ENCODE assay signal across 18 cellular contexts in genomic region chr4:38768968-38769394, GRCh38. TPM values are rescaled to one million over a fixed set of nuclear protein-coding genes. Genes with fewer than 3 reads are reported as not detected.
DNase-seq lines count a peak whose midpoint lies in the region; ATAC-seq, FAIRE-seq and TF ChIP-seq lines count a peak whose summit lies in the region.
"Had no signal": no experiment of that assay in that cellular context is flagged by ENCODE, and none has a peak within 500 bp of the region (broad histone marks: within the 10 kb centered on the region; RNA-seq: fewer than 3 reads in every experiment).

No MANE protein-coding gene starts in this region.

- TF ChIP-seq CTCF in lower lobe of right lung (IDR thresholded peaks at IDR 0.05), result no peak

- H3K4me3 ChIP-seq in adipocyte (ENCODE audit: low read length), result peak overlapping the region; percentile 51
- no peak overlapping the region for H3K4me3 ChIP-seq in lower lobe of right lung

- peaks cover 43 to 44% of the 10 kb centered on the region in 2 donors for H3K36me3 Mint-ChIP-seq in stimulated activated naive B cell treated with anti-CD40 and anti-IgM and Interleukin-4, amounts not matched to agents 10 μg/mL and 1 μg/mL and 100 μg/mL, for 72 hours
- H3K36me3 Mint-ChIP-seq: CD4-positive, alpha-beta memory T cell had no signal

- H3K4me3 Mint-ChIP-seq in stimulated activated naive B cell treated with anti-CD40 and anti-IgM and Interleukin-4, amounts not matched to agents 10 μg/mL and 1 μg/mL and 100 μg/mL, for 72 hours, result peak overlapping the region; percentile 62 to 73
- H3K4me3 Mint-ChIP-seq: activated naive CD8-positive, alpha-beta T cell; CD4-positive, alpha-beta memory T cell; stimulated activated naive CD8-positive, alpha-beta T cell treated with anti-CD3 and anti-CD28 coated beads, Interleukin-15, Interleukin-2, amounts not matched to agents 100 ng/mL and 50 ng/mL, for 24 hours had no signal

- H3K9me3 Mint-ChIP-seq in stimulated activated naive B cell treated with anti-CD40 and anti-IgM and Interleukin-4, amounts not matched to agents 10 μg/mL and 1 μg/mL and 100 μg/mL, for 72 hours, result peaks cover 15 to 18% of the 10 kb centered on the region in 2 donors

- no peak for FAIRE-seq in RCC 7860 (lab: Jason Lieb, UNC)
- FAIRE-seq: frontal cortex had no signal

- H3K27me3 Mint-ChIP-seq in stimulated activated naive B cell treated with anti-CD40 and anti-IgM and Interleukin-4, amounts not matched to agents 10 μg/mL and 1 μg/mL and 100 μg/mL, for 72 hours, result no peaks in the 10 kb centered on the region
- H3K27me3 Mint-ChIP-seq: activated naive CD8-positive, alpha-beta T cell; stimulated activated naive CD8-positive, alpha-beta T cell treated with anti-CD3 and anti-CD28 coated beads, Interleukin-15, Interleukin-2, amounts not matched to agents 100 ng/mL and 50 ng/mL, for 24 hours had no signal

- H3K36me3 ChIP-seq in adipocyte (ENCODE audit: control insufficient read depth, insufficient read depth, low read length, severe bottlenecking), result no peaks in the 10 kb centered on the region
- no peaks in the 10 kb centered on the region for H3K36me3 ChIP-seq in lower lobe of right lung

- no peaks in the 10 kb centered on the region for H3K27me3 ChIP-seq in adipocyte (replicated peaks; ENCODE audit: control insufficient read depth, insufficient read depth, low read length)
- H3K27me3 ChIP-seq in lower lobe of right lung (ENCODE audit: low read depth), result no peaks in the 10 kb centered on the region

- no peak overlapping the region for H3K27ac ChIP-seq in lower lobe of right lung
- H3K27ac ChIP-seq: parathyroid adenoma had no signal

- peaks cover 31% of the 10 kb centered on the region for H3K4me1 ChIP-seq in adipocyte (ENCODE audit: control insufficient read depth, insufficient read depth, low read length)
- no peaks in the 10 kb centered on the region for H3K4me1 ChIP-seq in lower lobe of right lung
- H3K4me1 ChIP-seq: parathyroid adenoma had no signal

- peak overlapping the region; percentile 85 for H3K27ac Mint-ChIP-seq in stimulated activated naive B cell treated with anti-CD40 and anti-IgM and Interleukin-4, amounts not matched to agents 10 μg/mL and 1 μg/mL and 100 μg/mL, for 72 hours
- H3K27ac Mint-ChIP-seq: activated naive CD8-positive, alpha-beta T cell; CD4-positive, alpha-beta memory T cell; stimulated activated naive CD8-positive, alpha-beta T cell treated with anti-CD3 and anti-CD28 coated beads, Interleukin-15, Interleukin-2, amounts not matched to agents 100 ng/mL and 50 ng/mL, for 24 hours had no signal

- intact Hi-C loops in lower lobe of right lung (cut with DNase I), result no loop called here

- ATAC-seq in HG03432 (IDR thresholded peaks at IDR 0.05; ENCODE audit: unreplicated experiment) (peak; percentile 42), lower lobe of right lung (peak; percentile 32 to 54)
- ATAC-seq in stimulated activated naive B cell treated with anti-CD40 and anti-IgM and Interleukin-4, amounts not matched to agents 10 μg/mL and 1 μg/mL and 100 μg/mL, for 72 hours (replicated peaks), result peak; percentile 68 to 72

- no peak for DNase-seq in adipocyte (ENCODE audit: low read depth)
- DNase-seq in lower lobe of right lung, result no peak
- DNase-seq in stimulated activated naive B cell treated with anti-CD40 and anti-IgM and Interleukin-4, amounts not matched to agents 10 μg/mL and 1 μg/mL and 100 μg/mL, for 72 hours, result no peak
- DNase-seq in D341Med (ENCODE audit: low spot score), result no peak
- no peak for DNase-seq in RCC 7860 (ENCODE audit: low spot score)
- DNase-seq in activated T-cell treated with anti-CD3 and anti-CD28 coated beads for 4 hours, result no peak
- no peak for DNase-seq in stimulated activated CD4-positive, alpha-beta T cell treated with anti-CD3 and anti-CD28 coated beads, Interleukin-12 subunit alpha, Interleukin-12 subunit beta, amount 100 ng/mL, for 4 hours
- DNase-seq: CD4-positive, alpha-beta memory T cell; dermis blood vessel endothelial cell; NCI-H2171 treated with DMSO at 0.1 percent for 48 hours; stimulated activated CD4-positive, alpha-beta T cell treated with anti-CD3 and anti-CD28 coated beads, Interleukin-2, amount 100 ng/mL, for 48 hours; T1000 had no signal

- H3K9ac ChIP-seq in adipocyte (ENCODE audit: low read length), result peak overlapping the region; percentile 54
- H3K9ac ChIP-seq: parathyroid adenoma had no signal

- H3K9me3 ChIP-seq in adipocyte (ENCODE audit: control insufficient read depth, low read length) (no peaks in the 10 kb centered on the region), lower lobe of right lung (no peaks in the 10 kb centered on the region)

- H3K4me1 Mint-ChIP-seq in stimulated activated naive B cell treated with anti-CD40 and anti-IgM and Interleukin-4, amounts not matched to agents 10 μg/mL and 1 μg/mL and 100 μg/mL, for 72 hours, result peaks cover 50 to 84% of the 10 kb centered on the region in 2 donors
- H3K4me1 Mint-ChIP-seq: CD4-positive, alpha-beta memory T cell had no signal

RNA-seq across cellular contexts. Expression of gene TLR10, which starts 13.8 kb away (rescaled TPM):
- total RNA-seq in lower lobe of right lung, result 1.2 TPM
- total RNA-seq: dermis blood vessel endothelial cell, MCF 10A had no signal

RNA-seq across cellular contexts. Expression of gene TLR1, which starts 35.6 kb away (rescaled TPM):
- 35.3 TPM for total RNA-seq in lower lobe of right lung
